Comparison of ENCODE assay signal across 16 cellular contexts in the genomic region with DNA sequence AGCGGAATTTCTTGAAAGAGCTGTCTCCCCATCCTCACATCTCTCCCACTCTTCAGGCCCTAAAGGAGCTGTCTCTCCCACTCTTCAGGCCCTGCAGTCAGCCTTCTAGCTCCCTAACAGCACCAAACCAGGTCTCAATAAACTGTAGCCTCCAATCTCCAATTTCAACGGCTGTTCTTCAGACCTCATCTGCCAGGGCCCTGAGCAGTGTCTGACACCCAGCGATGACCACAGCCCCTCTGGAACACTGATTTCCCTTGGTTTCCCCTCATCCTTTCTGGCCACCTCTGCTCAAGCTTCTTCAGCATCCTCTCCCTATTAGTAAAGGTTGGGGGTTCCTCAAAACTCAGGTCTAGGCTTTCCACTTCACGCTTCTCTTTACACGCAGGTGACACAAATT. TPM values are rescaled to one million over a fixed set of nuclear protein-coding genes. Genes with fewer than 3 reads are reported as not detected.
DNase-seq lines count a peak whose midpoint lies in the region; ATAC-seq, FAIRE-seq and TF ChIP-seq lines count a peak whose summit lies in the region.
"Had no signal": no experiment of that assay in that cellular context is flagged by ENCODE, and none has a peak within 500 bp of the region (broad histone marks: within the 10 kb centered on the region; RNA-seq: fewer than 3 reads in every experiment).

No MANE protein-coding gene starts in this region.

- intact Hi-C loops in MCF 10A (cut with micrococcal nuclease): loop anchor here (5.0 kb wide), 2 partner anchors 138 to 158 kb away; a partner anchor contains a TSS
- intact Hi-C loops in mammary epithelial cell (cut with micrococcal nuclease): loop anchor here (5.0 kb wide), 1 partner anchor 38 kb away; no protein-coding TSS in a partner anchor
- intact Hi-C loops in kidney (cut with DNase I): no loop called here

- H3K27ac ChIP-seq in mammary epithelial cell (ENCODE audit: insufficient read depth, low read depth, low read length) (no peak overlapping the region), suprapubic skin (no peak overlapping the region), mesenchymal stem cell (ENCODE audit: low read length, poor library complexity, severe bottlenecking) (no peak overlapping the region), kidney (ENCODE audit: low read depth in 2 of 2, low read length in 2 of 2) (no peak overlapping the region)
- H3K27ac ChIP-seq: GM23248 had no signal

- 99% methylated on average over 5 of the region's 5 CpGs for WGBS in mammary epithelial cell (ENCODE audit: low coverage, missing lambda C conversion rate)
- 94% methylated on average over 5 of the region's 5 CpGs for WGBS in suprapubic skin
- 97% methylated on average over 5 of the region's 5 CpGs for WGBS in mesenchymal stem cell

- no peak for FAIRE-seq in kidney (lab: Jason Lieb, UNC)
- FAIRE-seq: RCC 7860 had no signal

- no peak for TF ChIP-seq EP300 in suprapubic skin (IDR thresholded peaks at IDR 0.05)

- H2BK120ac ChIP-seq in mesenchymal stem cell (ENCODE audit: low read depth, low read length): no peak overlapping the region

- H3K4me3 Mint-ChIP-seq in MCF 10A (ENCODE audit: unreplicated experiment): peak overlapping the region; percentile 45
- H3K4me3 Mint-ChIP-seq in WTC11: peak overlapping the region; percentile 46
- peak overlapping the region; percentile 72 for H3K4me3 Mint-ChIP-seq in memory B cell

- no TSS peak for BruUV-seq in MCF 10A (replicated peaks; lab: Mats Ljungman, UMichigan)
- BruUV-seq in mammary epithelial cell (replicated peaks; lab: Mats Ljungman, UMichigan): no TSS peak

- H3K4me3 ChIP-seq in mammary epithelial cell (replicated peaks in 1 of 3; ENCODE audit: insufficient read depth in 1 of 3, low read depth in 2 of 3, low read length in 3 of 3) (no peak overlapping the region), suprapubic skin (no peak overlapping the region), mesenchymal stem cell (ENCODE audit: insufficient read depth in 1 of 2, low read depth in 1 of 2, low read length in 2 of 2) (no peak overlapping the region), kidney (ENCODE audit: low read length in 2 of 2) (no peak overlapping the region)
- H3K4me3 ChIP-seq: GM23248, K562, vagina had no signal

- H3K9me3 Mint-ChIP-seq in MCF 10A (ENCODE audit: unreplicated experiment) (no peaks in the 10 kb centered on the region), WTC11 (no peaks in the 10 kb centered on the region), memory B cell (no peaks in the 10 kb centered on the region)

- peaks cover 40% of the 10 kb centered on the region for H3K4me1 ChIP-seq in mammary epithelial cell (ENCODE audit: insufficient read depth, low read length)
- peaks cover 41% of the 10 kb centered on the region for H3K4me1 ChIP-seq in suprapubic skin
- H3K4me1 ChIP-seq in mesenchymal stem cell (ENCODE audit: control insufficient read depth, insufficient read depth, low read depth, low read length): peaks cover 24% of the 10 kb centered on the region
- H3K4me1 ChIP-seq in kidney (ENCODE audit: control insufficient read depth in 1 of 2, insufficient read depth in 1 of 2, low read depth in 1 of 2, low read length in 2 of 2): peaks cover 12 to 16% of the 10 kb centered on the region in 2 donors

- CTCF ChIA-PET in MCF 10A (lab: Yijun Ruan, JAX): interaction anchor here (0.5 to 10.4 kb wide), 7 partner anchors 10 to 841 kb away, joined by 3 to 130 read pairs (median 3); no protein-coding TSS in a partner anchor
- CTCF ChIA-PET in mammary epithelial cell (lab: Charles Lee; ENCODE audit: low non-redundant PET): no interaction called here
- CTCF ChIA-PET in WTC11 (lab: Charles Lee): interaction anchor here (0.6 to 3.9 kb wide), 2 partner anchors 9 to 201 kb away, joined by 4 to 55 read pairs; no protein-coding TSS in a partner anchor

- H3K4me1 Mint-ChIP-seq in MCF 10A (ENCODE audit: insufficient read depth, unreplicated experiment) (peaks cover 23% of the 10 kb centered on the region), WTC11 (peaks cover 23% of the 10 kb centered on the region), memory B cell (peaks cover 19% of the 10 kb centered on the region)

- H2BK12ac ChIP-seq in mesenchymal stem cell (ENCODE audit: low read length in 2 of 2): no peak overlapping the region

- H3K79me2 ChIP-seq in mammary epithelial cell (ENCODE audit: insufficient read depth, low read length): peaks cover 26% of the 10 kb centered on the region

- TF ChIP-seq POLR2A in suprapubic skin (IDR thresholded peaks at IDR 0.05): no peak

- ATAC-seq in WTC11 (no peak), memory B cell (ENCODE audit: low read depth) (no peak)
- ATAC-seq: K562 had no signal

- H2AK5ac ChIP-seq in mesenchymal stem cell (ENCODE audit: low read length, severe bottlenecking): no peak overlapping the region

- H4K8ac ChIP-seq in mesenchymal stem cell (ENCODE audit: low read length): no peak overlapping the region

- no peaks in the 10 kb centered on the region for H3K27me3 ChIP-seq in mammary epithelial cell (ENCODE audit: insufficient read depth, low read length)
- no peaks in the 10 kb centered on the region for H3K27me3 ChIP-seq in suprapubic skin
- peaks cover 0 to 4% of the 10 kb centered on the region in 2 experiments for H3K27me3 ChIP-seq in mesenchymal stem cell (ENCODE audit: control insufficient read depth in 1 of 2, insufficient read depth in 1 of 2, low read length in 2 of 2)
- H3K27me3 ChIP-seq: vagina had no signal

- no peak overlapping the region for H2BK15ac ChIP-seq in mesenchymal stem cell (ENCODE audit: low read depth, poor library complexity, severe bottlenecking)

- DNase-seq in MCF 10A (ENCODE audit: unreplicated experiment) (no peak), mammary epithelial cell (no peak), WTC11 (ENCODE audit: low spot score) (no peak), memory B cell (ENCODE audit: low spot score in 2 of 2) (no peak), suprapubic skin (ENCODE audit: low spot score in 2 of 2) (peak; percentile 22 to 37), mesenchymal stem cell (no peak), COLO829 (ENCODE audit: low spot score) (no peak), kidney (no peak)
- DNase-seq: activated CD4-positive, alpha-beta T cell treated with anti-CD3 and anti-CD28 coated beads, Interleukin-2, amount 50 U/mL, for 48 hours; GM23248; mesendoderm; NCI-H1436 had no signal

- no peak overlapping the region for H3K4ac ChIP-seq in mesenchymal stem cell (ENCODE audit: low read depth in 1 of 2, low read length in 2 of 2)

- TF ChIP-seq CTCF in MCF 10A (IDR thresholded peaks at IDR 0.05; ENCODE audit: unreplicated experiment): no peak
- no peak for TF ChIP-seq CTCF in mammary epithelial cell (conservative IDR thresholded peaks at IDR 0.05 in 1 of 2, IDR thresholded peaks at IDR 0.05 in 1 of 2; ENCODE audit: extremely low read depth in 1 of 2, insufficient read depth in 1 of 2, low read depth in 1 of 2, low read length in 2 of 2)
- TF ChIP-seq CTCF in WTC11 (IDR thresholded peaks at IDR 0.05): no peak
- TF ChIP-seq CTCF in suprapubic skin (IDR thresholded peaks at IDR 0.05): no peak
- TF ChIP-seq CTCF in kidney (IDR thresholded peaks at IDR 0.05; ENCODE audit: borderline replicate concordance, extremely low read depth, insufficient read depth): no peak

- no peak overlapping the region for H3K4me2 ChIP-seq in mammary epithelial cell (ENCODE audit: insufficient read depth, low read depth, low read length)
- H3K4me2 ChIP-seq in mesenchymal stem cell (ENCODE audit: low read length, poor library complexity, severe bottlenecking): no peak overlapping the region

- H3K36me3 Mint-ChIP-seq in MCF 10A (ENCODE audit: insufficient read depth, unreplicated experiment): no peaks in the 10 kb centered on the region
- no peaks in the 10 kb centered on the region for H3K36me3 Mint-ChIP-seq in WTC11
- H3K36me3 Mint-ChIP-seq in memory B cell: peaks cover 1% of the 10 kb centered on the region

- dilution Hi-C loops in mammary epithelial cell (cut with HindIII; ENCODE audit: low sequenced_read_pairs): loop anchor here (5.0 kb wide), 2 partner anchors 33 to 63 kb away; a partner anchor contains a TSS

- no peak overlapping the region for H3K23ac ChIP-seq in mesenchymal stem cell (ENCODE audit: low read length in 2 of 2)

- no peaks in the 10 kb centered on the region for H4K20me1 ChIP-seq in mammary epithelial cell (ENCODE audit: insufficient read depth, low read length)

- no peak overlapping the region for H4K91ac ChIP-seq in mesenchymal stem cell (ENCODE audit: low read length)

- no peaks in the 10 kb centered on the region for H3K9me3 ChIP-seq in mammary epithelial cell (replicated peaks; ENCODE audit: insufficient read depth, low read length)
- H3K9me3 ChIP-seq in suprapubic skin: no peaks in the 10 kb centered on the region
- H3K9me3 ChIP-seq in mesenchymal stem cell (ENCODE audit: control insufficient read depth, low read length): no peaks in the 10 kb centered on the region
- no peaks in the 10 kb centered on the region for H3K9me3 ChIP-seq in kidney (ENCODE audit: control insufficient read depth in 1 of 2, low read length in 2 of 2)
- H3K9me3 ChIP-seq: vagina had no signal

- H3K27ac Mint-ChIP-seq in MCF 10A (ENCODE audit: low read depth, unreplicated experiment) (no peak overlapping the region), WTC11 (no peak overlapping the region), memory B cell (no peak overlapping the region)

- peaks cover 13% of the 10 kb centered on the region for H3K79me1 ChIP-seq in mesenchymal stem cell (replicated peaks; ENCODE audit: low read length, poor library complexity, severe bottlenecking)

- H3K27me3 Mint-ChIP-seq in MCF 10A (ENCODE audit: insufficient read depth, unreplicated experiment): no peaks in the 10 kb centered on the region
- H3K27me3 Mint-ChIP-seq in WTC11 (ENCODE audit: low read depth): peaks cover 41% of the 10 kb centered on the region
- peaks cover 19% of the 10 kb centered on the region for H3K27me3 Mint-ChIP-seq in memory B cell

- in situ Hi-C loops in mammary epithelial cell (cut with MboI; ENCODE audit: low sequenced_read_pairs in 2 of 2): no loop called here

- no peak overlapping the region for H2AFZ ChIP-seq in mammary epithelial cell (ENCODE audit: low read depth, low read length)
- no peak overlapping the region for H2AFZ ChIP-seq in mesenchymal stem cell (ENCODE audit: low read depth, low read length)
- H2AFZ ChIP-seq: GM23248 had no signal

- H3K18ac ChIP-seq in mesenchymal stem cell (ENCODE audit: low read depth in 1 of 2, low read length in 2 of 2): no peak overlapping the region

- H2BK5ac ChIP-seq in mesenchymal stem cell (ENCODE audit: low read depth, low read length, poor library complexity, severe bottlenecking): no peak overlapping the region

- H3K36me3 ChIP-seq in mammary epithelial cell (ENCODE audit: insufficient read depth, low read length): peaks cover 3% of the 10 kb centered on the region
- no peaks in the 10 kb centered on the region for H3K36me3 ChIP-seq in suprapubic skin
- H3K36me3 ChIP-seq in mesenchymal stem cell (ENCODE audit: control insufficient read depth in 1 of 2, insufficient read depth in 2 of 2, low read depth in 1 of 2, low read length in 2 of 2): no peaks in the 10 kb centered on the region
- H3K36me3 ChIP-seq in kidney (ENCODE audit: control insufficient read depth in 1 of 2, insufficient read depth in 2 of 2, low read length in 2 of 2): no peaks in the 10 kb centered on the region
- H3K36me3 ChIP-seq: vagina had no signal

- POLR2A ChIA-PET in MCF 10A (lab: Yijun Ruan, JAX): interaction anchor here (0.5 kb wide), 1 partner anchor 268 kb away, joined by 3 read pairs; no protein-coding TSS in a partner anchor
- POLR2A ChIA-PET in WTC11 (lab: Charles Lee): no interaction called here

- H3K9ac ChIP-seq in mammary epithelial cell (ENCODE audit: insufficient read depth, low read length) (no peak overlapping the region), mesenchymal stem cell (ENCODE audit: low read length) (no peak overlapping the region), kidney (ENCODE audit: low read length in 2 of 2) (no peak overlapping the region)
- H3K9ac ChIP-seq: GM23248 had no signal

- no peak overlapping the region for H3K14ac ChIP-seq in mesenchymal stem cell (ENCODE audit: low read length in 2 of 2)

RNA-seq across cellular contexts. Expression of a gene that starts 1.6 kb away (rescaled TPM):
- 53.1 and 91.1 TPM in 2 replicates for total RNA-seq in MCF 10A (2022)
- 100 to 1,000 TPM; 103 to 142 TPM for total RNA-seq in mammary epithelial cell
- 134 TPM for polyA plus RNA-seq in mammary epithelial cell
- polyA minus RNA-seq in mammary epithelial cell: 255 TPM
- total RNA-seq in WTC11 (2021): 15.1 to 19.0 TPM (median 17.8 TPM) in 3 replicates
- 10 to 100 TPM; 23.9 to 42.0 (median 30.9) TPM for total RNA-seq in suprapubic skin
- polyA plus RNA-seq in mesenchymal stem cell (2013, experiment 1 of 2): 110 TPM
- polyA plus RNA-seq in mesenchymal stem cell (2013, experiment 2 of 2): 108 TPM
- total RNA-seq in kidney: 32.5 TPM
- polyA plus RNA-seq in kidney (ENCODE audit: insufficient read depth, low read depth, low replicate concordance): 54.1 TPM

RNA-seq across cellular contexts. Expression of a gene that starts 28.3 kb away (rescaled TPM):
- 91.4 and 101 TPM in 2 replicates for total RNA-seq in MCF 10A (2022)
- 100 to 1,000 TPM; 101 to 217 TPM for total RNA-seq in mammary epithelial cell
- polyA plus RNA-seq in mammary epithelial cell: 120 TPM
- 48.5 TPM for polyA minus RNA-seq in mammary epithelial cell
- total RNA-seq in WTC11 (2021): 10.6 to 15.2 TPM (median 11.4 TPM) in 3 replicates
- total RNA-seq in suprapubic skin: 100 to 1,000 TPM; 110 to 128 (median 114) TPM
- polyA plus RNA-seq in mesenchymal stem cell (2013, experiment 1 of 2): 33.9 TPM
- polyA plus RNA-seq in mesenchymal stem cell (2013, experiment 2 of 2): 34.0 TPM
- 47.0 TPM for total RNA-seq in kidney
- 31.6 TPM for polyA plus RNA-seq in kidney (ENCODE audit: insufficient read depth, low read depth, low replicate concordance)
- total RNA-seq: NCI-H460 had no signal

Comparison
In these comparisons a context has a peak if more than half of its experiments do, and no peak if none do; other contexts are left out.
1. DNase-seq: peak in suprapubic skin (2 of 2); none in MCF 10A (single experiment), mammary epithelial cell (single experiment), WTC11 (single experiment), memory B cell (0 of 2), mesenchymal stem cell (single experiment), COLO829 (single experiment) and kidney (single experiment).
2. Peak in every context shown above with its lines, with median percentiles within 50 percentile points of each other: H3K4me3 Mint-ChIP-seq.